In genomic region chr20:58618694-58619540, GRCh38 we compare ENCODE assay signal across 12 cellular contexts. TPM values are rescaled to one million over a fixed set of nuclear protein-coding genes. Genes with fewer than 3 reads are reported as not detected.
A peak's percentile ranks its signal among the peaks of the same experiment; 100 is the strongest.
DNase-seq lines count a peak whose midpoint lies in the region; ATAC-seq and TF ChIP-seq lines count a peak whose summit lies in the region.
"Had no signal": no experiment of that assay in that cellular context is flagged by ENCODE, and none has a peak within 500 bp of the region (broad histone marks: within the 10 kb centered on the region; RNA-seq: fewer than 3 reads in every experiment).

No MANE protein-coding gene starts in this region.

- no peaks in the 10 kb centered on the region for H3K9me3 Mint-ChIP-seq in activated T-helper 17 cell treated with anti-CD3 and anti-CD28 coated beads, Interleukin-2, amount 50 U/mL, for 72 hours
- H3K9me3 Mint-ChIP-seq: activated CD4-positive, alpha-beta T cell treated with anti-CD3 and anti-CD28 coated beads, Interleukin-2, amount 10 ng/mL, durations not matched to agents 24 days and 14 days had no signal

- H3K4me3 ChIP-seq in RWPE2 (ENCODE audit: severe bottlenecking): no peak overlapping the region

- no peaks in the 10 kb centered on the region for H3K4me1 Mint-ChIP-seq in activated T-helper 17 cell treated with anti-CD3 and anti-CD28 coated beads, Interleukin-2, amount 50 U/mL, for 72 hours
- H3K4me1 Mint-ChIP-seq: activated CD4-positive, alpha-beta T cell treated with anti-CD3 and anti-CD28 coated beads, Interleukin-2, amount 10 ng/mL, durations not matched to agents 24 days and 14 days had no signal

- peaks cover 16% of the 10 kb centered on the region for H3K27me3 Mint-ChIP-seq in activated T-helper 17 cell treated with anti-CD3 and anti-CD28 coated beads, Interleukin-2, amount 50 U/mL, for 72 hours

- peaks cover 6% of the 10 kb centered on the region for H3K9me3 ChIP-seq in RWPE2 (ENCODE audit: severe bottlenecking)

- H3K36me3 Mint-ChIP-seq in activated T-helper 17 cell treated with anti-CD3 and anti-CD28 coated beads, Interleukin-2, amount 50 U/mL, for 72 hours (ENCODE audit: low read depth): no peaks in the 10 kb centered on the region

- H3K36me3 ChIP-seq in RWPE2 (ENCODE audit: low read depth): no peaks in the 10 kb centered on the region

- TF ChIP-seq CTCF in RWPE2 (IDR thresholded peaks at IDR 0.05; ENCODE audit: poor library complexity, severe bottlenecking): no peak

- peak; percentile 65 for DNase-seq in ELF-1 (ENCODE audit: low read depth, low spot score)
- no peak for DNase-seq in RWPE2 (ENCODE audit: low spot score)
- DNase-seq in fibroblast of peridontal ligament (ENCODE audit: extremely low read depth): peak; percentile 96
- peak; percentile 40 for DNase-seq in non-pigmented ciliary epithelial cell (ENCODE audit: low read depth)
- no peak for DNase-seq in COLO668 (lab: John Stamatoyannopoulos, UW; ENCODE audit: unreplicated experiment)
- DNase-seq: activated CD4-positive, alpha-beta T cell treated with anti-CD3 and anti-CD28 coated beads, Interleukin-2, amount 10 ng/mL, durations not matched to agents 24 days and 14 days; activated naive CD4-positive, alpha-beta T cell treated with Interleukin-2 at 50 U/mL for 16 hours; DMS 273 treated with DMSO at 0.1 percent for 48 hours; NCI-H1092 treated with DMSO at 0.1 percent for 48 hours had no signal

- H3K27ac ChIP-seq in RWPE2 (ENCODE audit: poor library complexity, severe bottlenecking): no peak overlapping the region

- 0 out of 3 replicates have a peak, but pooled peaks have one; percentile 6 for ATAC-seq in RWPE2 (ENCODE audit: low read depth)
- ATAC-seq in GM21360 (IDR thresholded peaks at IDR 0.05; ENCODE audit: unreplicated experiment): no peak
- no peak for ATAC-seq in HG03097 (IDR thresholded peaks at IDR 0.05; ENCODE audit: low FRiP score, unreplicated experiment)
- no peak for ATAC-seq in activated T-helper 17 cell treated with anti-CD3 and anti-CD28 coated beads, Interleukin-2, amount 50 U/mL, for 72 hours (replicated peaks)

- H3K27ac Mint-ChIP-seq in activated T-helper 17 cell treated with anti-CD3 and anti-CD28 coated beads, Interleukin-2, amount 50 U/mL, for 72 hours: no peak overlapping the region
- H3K27ac Mint-ChIP-seq: activated CD4-positive, alpha-beta T cell treated with anti-CD3 and anti-CD28 coated beads, Interleukin-2, amount 10 ng/mL, durations not matched to agents 24 days and 14 days had no signal

- H3K27me3 ChIP-seq in RWPE2 (ENCODE audit: insufficient read depth, poor library complexity, severe bottlenecking): no peaks in the 10 kb centered on the region

- no peak overlapping the region for H3K4me3 Mint-ChIP-seq in activated T-helper 17 cell treated with anti-CD3 and anti-CD28 coated beads, Interleukin-2, amount 50 U/mL, for 72 hours
- H3K4me3 Mint-ChIP-seq: activated CD4-positive, alpha-beta T cell treated with anti-CD3 and anti-CD28 coated beads, Interleukin-2, amount 10 ng/mL, durations not matched to agents 24 days and 14 days had no signal

- peaks cover 4% of the 10 kb centered on the region for H3K4me1 ChIP-seq in RWPE2 (ENCODE audit: insufficient read depth, poor library complexity, severe bottlenecking)

RNA-seq across cellular contexts. Expression of gene STX16, which starts 32.2 kb away (rescaled TPM):
- 100 to 1,000 TPM in 1 of 2 donors, 10 to 100 TPM in 1; 95.3 to 130 TPM for total RNA-seq in activated T-helper 17 cell treated with anti-CD3 and anti-CD28 coated beads, Interleukin-2, amount 50 U/mL, for 72 hours

Comparison
In these comparisons a context has a peak if more than half of its experiments do, and no peak if none do; other contexts are left out.
1. DNase-seq: peak in ELF-1 (single experiment), fibroblast of peridontal ligament (single experiment) and non-pigmented ciliary epithelial cell (single experiment); none in RWPE2 (single experiment) and COLO668 (single experiment).